Comparison of ENCODE assay signal across 21 cellular contexts in genomic region chr1:174397261-174397660, GRCh38. TPM values are rescaled to one million over a fixed set of nuclear protein-coding genes. Genes with fewer than 3 reads are reported as not detected.
DNase-seq lines count a peak whose midpoint lies in the region; ATAC-seq and TF ChIP-seq lines count a peak whose summit lies in the region.
"Had no signal": no experiment of that assay in that cellular context is flagged by ENCODE, and none has a peak within 500 bp of the region (broad histone marks: within the 10 kb centered on the region; RNA-seq: fewer than 3 reads in every experiment).

No MANE protein-coding gene starts in this region.

- H3K4me1 Mint-ChIP-seq in naive B cell = peaks cover 5 to 8% (median 5%) of the 10 kb centered on the region in 3 donors
- H3K4me1 Mint-ChIP-seq in type B pancreatic cell (ENCODE audit: unreplicated experiment) = no peaks in the 10 kb centered on the region

- no peak for TF ChIP-seq POLR2A in sigmoid colon (IDR thresholded peaks at IDR 0.05)

- H3K9ac ChIP-seq in KMS-11 = no peak overlapping the region
- H3K9ac ChIP-seq: BLaER1 treated with 17β-estradiol and CSF1 and Interleukin-3, amounts not matched to agents 10 nM and 100 nM had no signal

- H3K36me3 ChIP-seq in KMS-11 (ENCODE audit: insufficient read depth) (no peaks in the 10 kb centered on the region), sigmoid colon (peaks cover 0 to 19% (median 0%) of the 10 kb centered on the region in 4 donors)
- H3K36me3 ChIP-seq: neutrophil had no signal

- ATAC-seq in naive B cell (ENCODE audit: low read depth in 2 of 2) = no peak
- no peak for ATAC-seq in GM19035 (IDR thresholded peaks at IDR 0.05; ENCODE audit: unreplicated experiment)
- ATAC-seq in HG03097 (IDR thresholded peaks at IDR 0.05; ENCODE audit: low FRiP score, unreplicated experiment) = no peak
- ATAC-seq: left lung, mucosa of descending colon had no signal

- H3K27me3 ChIP-seq in KMS-11 (ENCODE audit: insufficient read depth, low read depth) (no peaks in the 10 kb centered on the region), sigmoid colon (no peaks in the 10 kb centered on the region)
- H3K27me3 ChIP-seq: BLaER1 treated with 17β-estradiol and CSF1 and Interleukin-3, amounts not matched to agents 10 nM and 100 nM; left lung; neutrophil had no signal

- H3K4me1 ChIP-seq in KMS-11 (ENCODE audit: low read depth, poor library complexity, severe bottlenecking) (peaks cover 12% of the 10 kb centered on the region), sigmoid colon (no peaks in the 10 kb centered on the region)
- H3K4me1 ChIP-seq: left lung had no signal

- in situ Hi-C loops in astrocyte of the spinal cord (cut with HindIII; ENCODE audit: low sequenced_read_pairs) = no loop called here

- TF ChIP-seq EP300 in sigmoid colon (IDR thresholded peaks at IDR 0.05) = no peak

- intact Hi-C loops in sigmoid colon (cut with DNase I) = no loop called here

- H3K4me3 ChIP-seq in KMS-11 (IDR thresholded peaks at IDR 0.05; ENCODE audit: insufficient read depth, low read depth, low read length) = no peak overlapping the region
- H3K4me3 ChIP-seq in astrocyte of the spinal cord (ENCODE audit: low read depth, low read length) = no peak overlapping the region
- no peak overlapping the region for H3K4me3 ChIP-seq in sigmoid colon
- H3K4me3 ChIP-seq: BLaER1 treated with 17β-estradiol and CSF1 and Interleukin-3, amounts not matched to agents 10 nM and 100 nM; left lung; mucosa of descending colon had no signal

- H3K79me2 ChIP-seq in KMS-11 (ENCODE audit: insufficient read depth, low read depth) = no peaks in the 10 kb centered on the region

- peak overlapping the region; percentile 12; the same call in 1 of the 2 replicates for H3K27ac ChIP-seq in KMS-11
- no peak overlapping the region for H3K27ac ChIP-seq in sigmoid colon
- H3K27ac ChIP-seq: BLaER1 treated with 17β-estradiol and CSF1 and Interleukin-3, amounts not matched to agents 10 nM and 100 nM; left lung; neutrophil had no signal

- H3K27ac Mint-ChIP-seq in naive B cell (peak overlapping the region in 4 of 6 donors; percentile 38 to 74 (median 56)), type B pancreatic cell (no peak overlapping the region)
- H3K27ac Mint-ChIP-seq: T-helper 1 cell treated with Interleukin-12 subunit alpha and Interleukin-12 subunit beta and Interleukin-4 antibody, amounts not matched to agents 30 μg/mL and 1 μg/mL, for 36 hours had no signal

- H3K4me3 Mint-ChIP-seq in naive B cell (no peak overlapping the region), type B pancreatic cell (no peak overlapping the region)
- H3K4me3 Mint-ChIP-seq: T-helper 1 cell treated with Interleukin-12 subunit alpha and Interleukin-12 subunit beta and Interleukin-4 antibody, amounts not matched to agents 30 μg/mL and 1 μg/mL, for 36 hours had no signal

- no peaks in the 10 kb centered on the region for H4K20me1 ChIP-seq in KMS-11 (ENCODE audit: insufficient read depth)
- H4K20me1 ChIP-seq: BLaER1 treated with 17β-estradiol and CSF1 and Interleukin-3, amounts not matched to agents 10 nM and 100 nM had no signal

- WGBS in sigmoid colon, 2 donors = 95 to 100% methylated on average over 1 of the region's 1 CpG

- no peak overlapping the region for H3K4me2 ChIP-seq in KMS-11
- H3K4me2 ChIP-seq: BLaER1 treated with 17β-estradiol and CSF1 and Interleukin-3, amounts not matched to agents 10 nM and 100 nM had no signal

- H3K36me3 Mint-ChIP-seq in naive B cell (peaks cover 25 to 43% of the 10 kb centered on the region in 2 donors), type B pancreatic cell (peaks cover 5% of the 10 kb centered on the region)

- H3K9me3 ChIP-seq in sigmoid colon = no peaks in the 10 kb centered on the region
- H3K9me3 ChIP-seq: mucosa of descending colon, neutrophil had no signal

- DNase-seq in COLO829 (ENCODE audit: low spot score) = peak; percentile 26
- peak; percentile 53 for DNase-seq in astrocyte of the spinal cord (ENCODE audit: low read depth, low spot score)
- DNase-seq in naive B cell = no peak
- no peak for DNase-seq in sigmoid colon
- DNase-seq in type B pancreatic cell (ENCODE audit: extremely low spot score, unreplicated experiment) = no peak
- DNase-seq: activated CD4-positive, alpha-beta T cell treated with anti-CD3 and anti-CD28 coated beads for 4 hours; amygdala; effector CD4-positive, alpha-beta T cell; left lung; mucosa of descending colon; NCI-H1694; SHP77 treated with DMSO at 0.1 percent for 48 hours; substantia nigra had no signal

- H2AFZ ChIP-seq in KMS-11 (ENCODE audit: low read depth) = no peak overlapping the region

- H3K27me3 Mint-ChIP-seq in naive B cell = no peaks in the 10 kb centered on the region
- no peaks in the 10 kb centered on the region for H3K27me3 Mint-ChIP-seq in type B pancreatic cell

- H3K9me3 Mint-ChIP-seq in naive B cell = peaks cover 0 to 7% (median 0%) of the 10 kb centered on the region in 7 donors
- H3K9me3 Mint-ChIP-seq in type B pancreatic cell = no peaks in the 10 kb centered on the region

- no peak for TF ChIP-seq CTCF in KMS-11 (conservative IDR thresholded peaks at IDR 0.05; ENCODE audit: low read depth, low read length)
- TF ChIP-seq CTCF in astrocyte of the spinal cord (IDR thresholded peaks at IDR 0.05; ENCODE audit: low read depth, low read length) = no peak
- no peak for TF ChIP-seq CTCF in sigmoid colon (IDR thresholded peaks at IDR 0.05)
- TF ChIP-seq CTCF in type B pancreatic cell (conservative IDR thresholded peaks at IDR 0.05) = no peak

RNA-seq across cellular contexts. Expression of gene GPR52, which starts 50.5 kb away (rescaled TPM):
- polyA plus RNA-seq in naive B cell (ENCODE audit: low read depth in 6 of 6) (not detected), sigmoid colon (under 1 TPM in 1 of 3 donors, not detected in 2; 0.28 TPM)
- total RNA-seq in sigmoid colon (1 to 10 TPM; 1.1 to 2.5 (median 1.6) TPM), type B pancreatic cell (ENCODE audit: low replicate concordance) (0.43 and 0.94 TPM in 2 replicates)
- total RNA-seq: G401 had no signal
- polyA plus RNA-seq: urinary bladder had no signal

Comparison
In these comparisons a context has a peak if more than half of its experiments do, and no peak if none do; other contexts are left out.
1. DNase-seq: peak in COLO829 (single experiment) and astrocyte of the spinal cord (single experiment); none in naive B cell (single experiment), sigmoid colon (single experiment) and type B pancreatic cell (single experiment).